ENCODE assay signal across 8 cellular contexts in the genomic region with DNA sequence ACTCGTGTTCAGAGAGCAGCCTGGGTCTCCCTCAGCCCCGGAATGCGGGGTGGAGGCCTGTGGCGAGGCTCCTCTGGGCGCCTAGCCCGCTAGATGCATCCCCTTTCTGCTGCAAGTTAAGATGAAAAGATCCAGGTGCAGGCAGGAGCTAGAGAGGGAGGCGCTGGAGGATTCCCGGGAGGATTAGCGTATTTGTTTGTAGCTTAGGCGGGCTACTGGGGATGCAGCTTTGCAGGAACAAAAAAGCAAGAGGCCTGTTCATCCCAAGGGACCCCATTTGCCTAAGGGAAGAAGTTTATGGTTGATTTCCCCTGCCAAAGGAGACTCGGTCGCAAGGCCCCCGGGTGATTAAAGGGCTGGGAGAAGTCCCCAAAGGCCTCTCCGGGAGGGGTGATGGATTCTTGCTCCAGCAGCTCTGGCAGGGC. TPM values are rescaled to one million over a fixed set of nuclear protein-coding genes. Genes with fewer than 3 reads are reported as not detected.
DNase-seq lines count a peak whose midpoint lies in the region; ATAC-seq and TF ChIP-seq lines count a peak whose summit lies in the region.

No MANE protein-coding gene starts in this region.

- no peaks in the 10 kb centered on the region for H3K36me3 ChIP-seq in A673 (ENCODE audit: insufficient read depth, low read length, poor library complexity, severe bottlenecking)
- H3K36me3 ChIP-seq in SJCRH30 = no peaks in the 10 kb centered on the region
- H3K36me3 ChIP-seq in sigmoid colon = no peaks in the 10 kb centered on the region

- POLR2A ChIA-PET in A673 (lab: Charles Lee; ENCODE audit: low non-redundant PET) = interaction anchor here (0.6 kb wide), 1 partner anchor 202 kb away, joined by 5 read pairs; no protein-coding TSS in a partner anchor

- H3K27me3 ChIP-seq in A673 (replicated peaks; ENCODE audit: insufficient read depth, low read depth, low read length, poor library complexity) (peaks cover 89% of the 10 kb centered on the region), SJCRH30 (no peaks in the 10 kb centered on the region), sigmoid colon (peaks cover 37 to 87% (median 67%) of the 10 kb centered on the region in 3 donors)

- H3K27ac ChIP-seq in A673 (ENCODE audit: low read depth, low read length, poor library complexity, severe bottlenecking) (no peak overlapping the region), SJCRH30 (no peak overlapping the region), sigmoid colon (no peak overlapping the region)

- CTCF ChIA-PET in A673 (lab: Charles Lee) = interaction anchor here (0.5 to 2.8 kb wide), 5 partner anchors 26 to 104 kb away, joined by 3 to 17 read pairs (median 6); no protein-coding TSS in a partner anchor

- ATAC-seq in HG03469 (IDR thresholded peaks at IDR 0.05; ENCODE audit: unreplicated experiment) = no peak

- H3K9me3 ChIP-seq in A673 (ENCODE audit: low read depth, low read length, poor library complexity, severe bottlenecking) (no peaks in the 10 kb centered on the region), SJCRH30 (replicated peaks) (no peaks in the 10 kb centered on the region), sigmoid colon (no peaks in the 10 kb centered on the region)

- H3K4me1 ChIP-seq in A673 (ENCODE audit: insufficient read depth, low read length, poor library complexity, severe bottlenecking) (peaks cover 21% of the 10 kb centered on the region), SJCRH30 (0 out of 2 replicates have a peak, but pooled peaks cover 2% of the 10 kb centered on the region), sigmoid colon (peaks cover 0 to 38% (median 36%) of the 10 kb centered on the region in 4 donors)

- in situ Hi-C loops in GM13977 (cut with MboI; ENCODE audit: low pct_unique_long_range_greater_than_20kb, low sequenced_read_pairs, unreplicated experiment) = no loop called here

- 7 to 8% methylated on average over 14 of the region's 14 CpGs for WGBS in sigmoid colon, 2 donors

- DNase-seq in A673 (ENCODE audit: low spot score) = peak; percentile 66
- DNase-seq in GM13977 (ENCODE audit: low spot score) = peak; percentile 41
- peak; percentile 55 to 64 for DNase-seq in SJCRH30
- no peak for DNase-seq in sigmoid colon
- DNase-seq in activated CD4-positive, CD25-positive, alpha-beta regulatory T cell (lab: John Stamatoyannopoulos, UW) = no peak
- no peak for DNase-seq in NAMALWA (ENCODE audit: low spot score)

- TF ChIP-seq EP300 in sigmoid colon (IDR thresholded peaks at IDR 0.05) = no peak

- TF ChIP-seq POLR2A in sigmoid colon (IDR thresholded peaks at IDR 0.05) = no peak

- intact Hi-C loops in A673 (cut with micrococcal nuclease; ENCODE audit: unreplicated experiment) (loop anchor here (1.0 to 2.0 kb wide), 2 partner anchors 39 to 331 kb away; no protein-coding TSS in a partner anchor), sigmoid colon (cut with DNase I) (loop anchor here (5.0 kb wide), 1 partner anchor 332 kb away; no protein-coding TSS in a partner anchor)

- TF ChIP-seq CTCF in A673 (conservative IDR thresholded peaks at IDR 0.05; ENCODE audit: low read depth, low read length) = no peak
- TF ChIP-seq CTCF in GM13977 (IDR thresholded peaks at IDR 0.05; ENCODE audit: extremely low read depth, insufficient read depth, missing control alignments) = no peak
- TF ChIP-seq CTCF in sigmoid colon (IDR thresholded peaks at IDR 0.05) = no peak

- BruUV-seq in A673 (replicated peaks; lab: Mats Ljungman, UMichigan) = no TSS peak

- H3K4me3 ChIP-seq in A673 (ENCODE audit: low read depth, low read length, poor library complexity, severe bottlenecking) (peak overlapping the region; percentile 32), SJCRH30 (peak overlapping the region; percentile 52), iPS-11a (ENCODE audit: low read depth, low read length) (peak overlapping the region; percentile 1), sigmoid colon (peak overlapping the region in 1 of 4 donors; percentile 46)

RNA-seq across cellular contexts. Expression of a gene that starts 0.8 kb away (rescaled TPM):
- total RNA-seq in A673 (2021) = 0.09 TPM in 1 of 2 replicates, not detected in the other
- total RNA-seq in SJCRH30 (2014; rRNA removed; shearing (Covaris generic)) = 0.06 and 0.25 TPM in 2 replicates
- not detected for total RNA-seq in sigmoid colon
- polyA plus RNA-seq in sigmoid colon = not detected

RNA-seq across cellular contexts. Expression of a gene that starts 37.5 kb away (rescaled TPM):
- total RNA-seq in A673 (2021) = 9.2 and 13.1 TPM in 2 replicates
- 5.2 and 5.9 TPM in 2 replicates for total RNA-seq in SJCRH30 (2014; rRNA removed; shearing (Covaris generic))
- total RNA-seq in sigmoid colon = 10 to 100 TPM; 13.5 to 62.0 (median 18.6) TPM
- 10 to 100 TPM in 2 of 3 donors, 1 to 10 TPM in 1; 5.4 to 36.7 (median 10.4) TPM for polyA plus RNA-seq in sigmoid colon

Comparison
In these comparisons a context has a peak if more than half of its experiments do, and no peak if none do; other contexts are left out.
1. DNase-seq: peak in A673 (single experiment), GM13977 (single experiment) and SJCRH30 (2 of 2); none in sigmoid colon (single experiment), activated CD4-positive, CD25-positive, alpha-beta regulatory T cell (0 of 4) and NAMALWA (single experiment).